ENCODE assay signal across 8 cellular contexts in the genomic region with DNA sequence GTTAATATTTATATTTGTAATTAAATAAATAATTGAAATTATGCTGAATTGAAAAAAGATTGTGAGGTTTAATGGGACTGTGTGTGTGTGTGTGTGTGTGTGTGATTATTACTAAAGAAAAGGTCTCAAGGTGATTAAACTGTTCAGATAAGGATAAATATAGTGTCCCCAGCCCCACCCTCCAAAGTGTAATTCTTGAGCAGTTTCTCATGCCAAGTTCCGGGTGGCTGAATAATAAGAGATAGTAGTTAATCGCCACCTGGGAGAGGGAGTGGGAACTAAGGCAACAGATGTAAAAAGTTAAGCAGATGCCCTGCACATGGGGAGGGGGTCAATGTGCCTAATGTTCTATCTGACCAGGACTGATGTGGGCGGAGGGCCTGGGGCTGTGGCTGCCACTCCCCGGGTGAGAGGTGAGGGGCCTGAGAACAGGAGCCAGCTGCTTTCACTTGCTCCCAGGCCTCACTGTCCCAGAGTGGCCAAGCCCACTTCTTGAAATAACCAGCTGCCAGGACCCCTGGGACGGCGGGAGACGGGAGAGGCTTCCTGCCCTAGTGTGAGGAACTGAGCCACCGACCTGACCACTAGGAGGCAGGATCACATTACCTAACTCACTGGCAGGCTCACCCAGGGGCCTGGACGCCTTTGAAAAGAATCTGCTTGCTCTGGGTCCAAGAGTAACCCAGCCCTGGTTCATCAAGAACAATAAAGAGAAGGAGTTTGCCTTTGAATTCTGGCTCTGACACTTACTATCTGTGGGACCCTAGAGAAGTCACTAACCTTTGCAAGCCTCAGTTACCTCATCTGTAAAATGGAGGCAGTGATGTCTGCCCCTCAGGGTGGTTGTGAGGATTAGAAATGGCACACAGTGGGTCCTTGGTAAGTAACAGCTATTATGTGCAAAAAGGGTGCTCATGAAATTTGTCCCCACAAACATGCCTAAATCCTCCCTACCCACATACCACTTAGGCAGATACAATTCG.
DNase-seq lines count a peak whose midpoint lies in the region; ATAC-seq and TF ChIP-seq lines count a peak whose summit lies in the region.

No MANE protein-coding gene starts in this region.

- intact Hi-C loops in Right ventricle myocardium superior (cut with DNase I), result no loop called here
- intact Hi-C loops in lower lobe of right lung (cut with DNase I), result no loop called here

- H3K27ac ChIP-seq in right atrium auricular region (no peak overlapping the region), lower lobe of right lung (no peak overlapping the region)
- no peak overlapping the region for H3K27ac ChIP-seq in effector memory CD4-positive, alpha-beta T cell (ENCODE audit: insufficient read depth, low read length, poor library complexity, severe bottlenecking)

- H3K27me3 ChIP-seq in right atrium auricular region (no peaks in the 10 kb centered on the region), lower lobe of right lung (ENCODE audit: low read depth) (no peaks in the 10 kb centered on the region)
- peaks cover 6% of the 10 kb centered on the region for H3K27me3 ChIP-seq in effector memory CD4-positive, alpha-beta T cell (replicated peaks; ENCODE audit: control insufficient read depth, insufficient read depth, low read length, poor library complexity, severe bottlenecking)

- H3K4me1 ChIP-seq in right atrium auricular region (no peaks in the 10 kb centered on the region), lower lobe of right lung (no peaks in the 10 kb centered on the region)
- H3K4me1 ChIP-seq in effector memory CD4-positive, alpha-beta T cell (ENCODE audit: control insufficient read depth, insufficient read depth, low read length, poor library complexity, severe bottlenecking), result no peaks in the 10 kb centered on the region

- no peaks in the 10 kb centered on the region for H3K9me3 ChIP-seq in right atrium auricular region
- no peaks in the 10 kb centered on the region for H3K9me3 ChIP-seq in lower lobe of right lung
- no peaks in the 10 kb centered on the region for H3K9me3 ChIP-seq in effector memory CD4-positive, alpha-beta T cell (ENCODE audit: control insufficient read depth, low read length)

- ATAC-seq in Right ventricle myocardium superior (ENCODE audit: poor library complexity) (no peak), HG02610 (IDR thresholded peaks at IDR 0.05; ENCODE audit: unreplicated experiment) (peak; percentile 50), lower lobe of right lung (peak; percentile 36 to 48)

- DNase-seq in Right ventricle myocardium superior (peak; percentile 51), right atrium auricular region (ENCODE audit: low spot score) (no peak), NCI-H748 (lab: John Stamatoyannopoulos, UW; ENCODE audit: unreplicated experiment) (peak; percentile 61), cerebellar cortex (ENCODE audit: low spot score) (peak; percentile 8), lower lobe of right lung (no peak), DMS79 treated with DMSO at 0.1 percent for 48 hours (lab: John Stamatoyannopoulos, UW) (no peak)
- no peak for DNase-seq in effector memory CD4-positive, alpha-beta T cell

- H3K4me3 ChIP-seq in right atrium auricular region (no peak overlapping the region), lower lobe of right lung (no peak overlapping the region)
- no peak overlapping the region for H3K4me3 ChIP-seq in effector memory CD4-positive, alpha-beta T cell (ENCODE audit: insufficient read depth, low read depth, low read length, poor library complexity, severe bottlenecking)

- H3K36me3 ChIP-seq in right atrium auricular region (no peaks in the 10 kb centered on the region), lower lobe of right lung (no peaks in the 10 kb centered on the region)
- H3K36me3 ChIP-seq in effector memory CD4-positive, alpha-beta T cell (ENCODE audit: control insufficient read depth, insufficient read depth, low read length), result no peaks in the 10 kb centered on the region

- peak in 1 of 2 donors; percentile 48 for TF ChIP-seq CTCF in right atrium auricular region (IDR thresholded peaks at IDR 0.05)
- TF ChIP-seq CTCF in lower lobe of right lung (IDR thresholded peaks at IDR 0.05), result peak; percentile 41

Comparison
In these comparisons a context has a peak if more than half of its experiments do, and no peak if none do; other contexts are left out.
1. DNase-seq: peak in Right ventricle myocardium superior (single experiment), NCI-H748 (single experiment) and cerebellar cortex (single experiment); none in right atrium auricular region (single experiment), lower lobe of right lung (single experiment), effector memory CD4-positive, alpha-beta T cell (0 of 3) and DMS79 treated with DMSO at 0.1 percent for 48 hours (single experiment).